Comparison of ENCODE assay signal across 8 cellular contexts in genomic region chr2:48313036-48313877, GRCh38. TPM values are rescaled to one million over a fixed set of nuclear protein-coding genes. Genes with fewer than 3 reads are reported as not detected.
DNase-seq lines count a peak whose midpoint lies in the region; ATAC-seq and TF ChIP-seq lines count a peak whose summit lies in the region.

No MANE protein-coding gene starts in this region.

- H3K27me3 ChIP-seq in mononuclear cell (ENCODE audit: insufficient read depth, low read length): no peaks in the 10 kb centered on the region

- no peak for TF ChIP-seq CTCF in Calu3 (IDR thresholded peaks at IDR 0.05; ENCODE audit: unreplicated experiment)

- no peaks in the 10 kb centered on the region for H3K27me3 Mint-ChIP-seq in Calu3 (ENCODE audit: unreplicated experiment)
- no peaks in the 10 kb centered on the region for H3K27me3 Mint-ChIP-seq in activated naive CD8-positive, alpha-beta T cell treated with anti-CD3 and anti-CD28 coated beads for 36 hours

- intact Hi-C loops in Calu3 (cut with micrococcal nuclease; ENCODE audit: unreplicated experiment): no loop called here

- peaks cover 28% of the 10 kb centered on the region for H3K36me3 Mint-ChIP-seq in Calu3 (ENCODE audit: insufficient read depth, unreplicated experiment)
- peaks cover 46% of the 10 kb centered on the region for H3K36me3 Mint-ChIP-seq in activated naive CD8-positive, alpha-beta T cell treated with anti-CD3 and anti-CD28 coated beads for 36 hours

- DNase-seq in Calu3: no peak
- DNase-seq in activated naive CD8-positive, alpha-beta T cell treated with anti-CD3 and anti-CD28 coated beads for 36 hours: peak; percentile 7
- DNase-seq in NCI-H748 (lab: John Stamatoyannopoulos, UW; ENCODE audit: unreplicated experiment): no peak
- no peak for DNase-seq in NK-92 (lab: John Stamatoyannopoulos, UW; ENCODE audit: unreplicated experiment)
- no peak for DNase-seq in medulla oblongata (ENCODE audit: extremely low spot score)
- DNase-seq in germinal center (ENCODE audit: low spot score): no peak

- H3K9me3 ChIP-seq in mononuclear cell (ENCODE audit: low read depth, low read length): no peaks in the 10 kb centered on the region

- peaks cover 38% of the 10 kb centered on the region for H3K4me1 ChIP-seq in mononuclear cell (ENCODE audit: insufficient read depth, low read length)

- no peaks in the 10 kb centered on the region for H3K9me3 Mint-ChIP-seq in Calu3 (ENCODE audit: low read depth, unreplicated experiment)
- H3K9me3 Mint-ChIP-seq in activated naive CD8-positive, alpha-beta T cell treated with anti-CD3 and anti-CD28 coated beads for 36 hours: peaks cover 16% of the 10 kb centered on the region

- peak overlapping the region; percentile 96 for H3K4me3 ChIP-seq in mononuclear cell (ENCODE audit: low read length)

- H3K27ac Mint-ChIP-seq in Calu3 (ENCODE audit: unreplicated experiment): peak overlapping the region; percentile 87
- H3K27ac Mint-ChIP-seq in activated naive CD8-positive, alpha-beta T cell treated with anti-CD3 and anti-CD28 coated beads for 36 hours: peak overlapping the region; percentile 99

- peaks cover 5% of the 10 kb centered on the region for H3K4me1 Mint-ChIP-seq in Calu3 (ENCODE audit: low read depth, unreplicated experiment)
- H3K4me1 Mint-ChIP-seq in activated naive CD8-positive, alpha-beta T cell treated with anti-CD3 and anti-CD28 coated beads for 36 hours: peaks cover 24% of the 10 kb centered on the region

- CTCF ChIA-PET in Calu3 (lab: Charles Lee): interaction anchor here (0.6 kb wide), 1 partner anchor 109 kb away, joined by 5 read pairs; no protein-coding TSS in a partner anchor

- H3K4me3 Mint-ChIP-seq in Calu3 (ENCODE audit: low read depth, unreplicated experiment): peak overlapping the region; percentile 94
- peak overlapping the region; percentile 86 for H3K4me3 Mint-ChIP-seq in activated naive CD8-positive, alpha-beta T cell treated with anti-CD3 and anti-CD28 coated beads for 36 hours

- TSS peak; percentile 76 for BruUV-seq in Calu3 (replicated peaks; lab: Mats Ljungman, UMichigan)

- peak; percentile 14 for ATAC-seq in HG02852 (IDR thresholded peaks at IDR 0.05; ENCODE audit: unreplicated experiment)

RNA-seq across cellular contexts. Expression of gene FOXN2, which starts 1.2 kb away (rescaled TPM):
- 30.7 and 33.2 TPM in 2 replicates for total RNA-seq in Calu3 (2022)
- total RNA-seq in activated naive CD8-positive, alpha-beta T cell treated with anti-CD3 and anti-CD28 coated beads for 36 hours: 10 to 100 TPM; 54.7 to 55.9 TPM
- total RNA-seq in mononuclear cell: 95.0 TPM
